1 cellular context compared by ENCODE assay signal in genomic region chr20:35286077-35286898, GRCh38.
TF ChIP-seq lines count a peak whose summit lies in the region.

No MANE protein-coding gene starts in this region.

TF ChIP-seq in H1, 55 proteins besides CTCF, POLR2A, EP300 and RAD21:
- no peak for TF ChIP-seq POLR2AphosphoS5 (IDR thresholded peaks at IDR 0.05; ENCODE audit: low read depth, low read length)
- TF ChIP-seq KDM4A (IDR thresholded peaks at IDR 0.05; ENCODE audit: low read depth, low read length, severe bottlenecking), result no peak
- TF ChIP-seq MAFK (IDR thresholded peaks at IDR 0.05; ENCODE audit: low read depth, low read length), result no peak
